8 cellular contexts compared by ENCODE assay signal in genomic region chr10:110644598-110645462, GRCh38. TPM values are rescaled to one million over a fixed set of nuclear protein-coding genes. Genes with fewer than 3 reads are reported as not detected.
DNase-seq lines count a peak whose midpoint lies in the region; ATAC-seq and TF ChIP-seq lines count a peak whose summit lies in the region.

No MANE protein-coding gene starts in this region.

- H3K27me3 ChIP-seq in HL-60 (ENCODE audit: insufficient read depth, poor library complexity, severe bottlenecking), result peaks cover 59% of the 10 kb centered on the region
- no peaks in the 10 kb centered on the region for H3K27me3 ChIP-seq in brain microvascular endothelial cell (replicated peaks)

- in situ Hi-C loops in ACHN (cut with HindIII; ENCODE audit: low pct_ligation_motif_present, low pct_unique_long_range_greater_than_20kb, low sequenced_read_pairs), result no loop called here
- in situ Hi-C loops in brain microvascular endothelial cell (cut with HindIII; ENCODE audit: low pct_ligation_motif_present, low sequenced_read_pairs), result no loop called here

- H3K27ac ChIP-seq in HL-60 (replicated peaks) (no peak overlapping the region), brain microvascular endothelial cell (peak overlapping the region; percentile 37)

- H3K4me3 ChIP-seq in HL-60 (replicated peaks; ENCODE audit: insufficient read depth, low read length), result peak overlapping the region; percentile 42
- peak overlapping the region; percentile 68 for H3K4me3 ChIP-seq in brain microvascular endothelial cell (ENCODE audit: low read depth, low read length)

- H3K27me3 Mint-ChIP-seq in natural killer cell (ENCODE audit: low read depth in 2 of 2), result peaks cover 52 to 79% of the 10 kb centered on the region in 2 donors

- peak overlapping the region; percentile 72 for H3K4me3 Mint-ChIP-seq in natural killer cell

- DNase-seq in ACHN (peak; percentile 19), HL-60 (ENCODE audit: low read depth in 1 of 2, low spot score in 1 of 2) (no peak), brain microvascular endothelial cell (no peak), natural killer cell (no peak), posterior vena cava (ENCODE audit: low spot score) (no peak), medulla oblongata (ENCODE audit: extremely low spot score) (no peak)
- no peak for DNase-seq in activated CD4-positive, alpha-beta T cell treated with anti-CD3 and anti-CD28 coated beads, Interleukin-2, amount 50 U/mL, for 48 hours

- no peaks in the 10 kb centered on the region for H3K9me3 Mint-ChIP-seq in natural killer cell

- no peak for TF ChIP-seq CTCF in HL-60 (IDR thresholded peaks at IDR 0.05; ENCODE audit: insufficient read depth, low read length)
- TF ChIP-seq CTCF in brain microvascular endothelial cell (IDR thresholded peaks at IDR 0.05; ENCODE audit: low read depth, low read length, missing control alignments), result no peak
- TF ChIP-seq CTCF in natural killer cell (IDR thresholded peaks at IDR 0.05), result no peak

- ATAC-seq in natural killer cell (no peak), GM18498 (IDR thresholded peaks at IDR 0.05; ENCODE audit: unreplicated experiment) (no peak)

- intact Hi-C loops in natural killer cell (cut with micrococcal nuclease), result no loop called here
- intact Hi-C loops in posterior vena cava (cut with DNase I), result no loop called here

- peaks cover 7% of the 10 kb centered on the region for H3K36me3 Mint-ChIP-seq in natural killer cell

- no peaks in the 10 kb centered on the region for H3K36me3 ChIP-seq in brain microvascular endothelial cell (replicated peaks)

- H3K4me1 Mint-ChIP-seq in natural killer cell, result peaks cover 25% of the 10 kb centered on the region in 2 donors

- no peak overlapping the region for H3K27ac Mint-ChIP-seq in natural killer cell

RNA-seq across cellular contexts. Expression of gene RBM20, which starts 0.7 kb away (rescaled TPM):
- total RNA-seq in natural killer cell, result under 1 TPM in 1 of 3 donors, not detected in 2; 0.35 TPM
- total RNA-seq in posterior vena cava, result 1 to 10 TPM; 2.0 to 3.0 TPM
